1 cellular context compared by ENCODE assay signal in genomic region chr1:112618721-112619517, GRCh38.
A peak's percentile ranks its signal among the peaks of the same experiment; 100 is the strongest.
TF ChIP-seq lines count a peak whose summit lies in the region.

ST7L (minus strand) TSS chr1:112619141; CDS start chr1:112619113, 28 bp downstream.

TF ChIP-seq in HCT116, 20 proteins besides CTCF, POLR2A, EP300 and RAD21 (continued from another document):
- TF ChIP-seq ZBTB33 (IDR thresholded peaks at IDR 0.05; ENCODE audit: extremely low read depth, insufficient replicate concordance, low read length) (no peak), ATF3 (IDR thresholded peaks at IDR 0.05) (no peak), REST (IDR thresholded peaks at IDR 0.05; ENCODE audit: low read depth) (no peak), ELF1 (IDR thresholded peaks at IDR 0.05; ENCODE audit: borderline replicate concordance, low read depth) (no peak), SP1 (IDR thresholded peaks at IDR 0.05; ENCODE audit: low read depth) (peak; percentile 8; the same call in 1 of the 2 replicates), SIN3A (IDR thresholded peaks at IDR 0.05; ENCODE audit: low read depth) (peak; percentile 48; the same call in 1 of the 2 replicates)
